In genomic region chr16:4926928-4927327, GRCh38 we compare ENCODE assay signal across 36 cellular contexts. TPM values are rescaled to one million over a fixed set of nuclear protein-coding genes. Genes with fewer than 3 reads are reported as not detected.
"Had no signal": no experiment of that assay in that cellular context is flagged by ENCODE, and none has a peak within 500 bp of the region (broad histone marks: within the 10 kb centered on the region; RNA-seq: fewer than 3 reads in every experiment).

No MANE protein-coding gene starts in this region.

- H3K4me3 Mint-ChIP-seq: activated CD8-positive, alpha-beta T cell treated with anti-CD3 and anti-CD28 coated beads for 36 hours; activated naive CD4-positive, alpha-beta T cell treated with anti-CD3 and anti-CD28 coated beads, Interleukin-2, amount 50 U/mL, for 24 hours; activated naive CD8-positive, alpha-beta T cell treated with anti-CD3 and anti-CD28 coated beads, Interleukin-2, amount 10 ng/mL, durations not matched to agents 7 days and 5 days; activated T-cell treated with anti-CD3 and anti-CD28 coated beads, Interleukin-2, amount 50 U/mL, for 72 hours; activated T-helper 17 cell treated with anti-CD3 and anti-CD28 coated beads, Interleukin-2, amount 50 U/mL, for 72 hours had no signal

- H3K9me3 ChIP-seq: adrenal gland, body of pancreas had no signal

- FAIRE-seq: astrocyte had no signal

- H3K4me1 Mint-ChIP-seq: activated naive CD4-positive, alpha-beta T cell treated with anti-CD3 and anti-CD28 coated beads, Interleukin-2, amount 50 U/mL, for 24 hours; activated naive CD8-positive, alpha-beta T cell treated with anti-CD3 and anti-CD28 coated beads, Interleukin-2, amount 10 ng/mL, durations not matched to agents 7 days and 5 days; activated T-helper 17 cell treated with anti-CD3 and anti-CD28 coated beads, Interleukin-2, amount 50 U/mL, for 72 hours had no signal

- H3K4me1 ChIP-seq: adrenal gland had no signal

- ATAC-seq: activated CD8-positive, alpha-beta T cell treated with anti-CD3 and anti-CD28 coated beads for 36 hours; activated T-cell treated with anti-CD3 and anti-CD28 coated beads, Interleukin-2, amount 50 U/mL, for 72 hours; activated T-helper 17 cell treated with anti-CD3 and anti-CD28 coated beads, Interleukin-2, amount 50 U/mL, for 72 hours; body of pancreas; PC-3 had no signal

- H3K27ac Mint-ChIP-seq: activated CD8-positive, alpha-beta T cell treated with anti-CD3 and anti-CD28 coated beads for 36 hours; activated naive CD4-positive, alpha-beta T cell treated with anti-CD3 and anti-CD28 coated beads, Interleukin-2, amount 50 U/mL, for 24 hours; activated naive CD8-positive, alpha-beta T cell treated with anti-CD3 and anti-CD28 coated beads, Interleukin-2, amount 10 ng/mL, durations not matched to agents 7 days and 5 days; activated T-cell treated with anti-CD3 and anti-CD28 coated beads, Interleukin-2, amount 50 U/mL, for 72 hours; activated T-helper 17 cell treated with anti-CD3 and anti-CD28 coated beads, Interleukin-2, amount 50 U/mL, for 72 hours had no signal

- H3K27me3 ChIP-seq: adrenal gland, body of pancreas, breast epithelium, Peyer's patch had no signal

- H3K27me3 Mint-ChIP-seq: activated CD8-positive, alpha-beta T cell treated with anti-CD3 and anti-CD28 coated beads for 36 hours had no signal

- H3K4me3 ChIP-seq: adrenal gland, body of pancreas, breast epithelium, Peyer's patch had no signal

- H3K36me3 Mint-ChIP-seq: activated naive CD8-positive, alpha-beta T cell treated with anti-CD3 and anti-CD28 coated beads, Interleukin-2, amount 10 ng/mL, durations not matched to agents 7 days and 5 days had no signal

- DNase-seq: activated CD4-positive, alpha-beta T cell treated with anti-CD3 and anti-CD28 coated beads for 1 hour; activated CD4-positive, alpha-beta T cell treated with anti-CD3 and anti-CD28 coated beads for 48 hours; activated CD4-positive, CD25-positive, alpha-beta regulatory T cell; activated CD8-positive, alpha-beta T cell treated with anti-CD3 and anti-CD28 coated beads for 36 hours; activated effector memory CD4-positive, alpha-beta T cell treated with anti-CD3 and anti-CD28 coated beads, Interleukin-2, amount 50 U/mL, for 16 hours; activated naive CD4-positive, alpha-beta T cell treated with Interleukin-2 at 50 U/mL for 16 hours; activated naive CD8-positive, alpha-beta T cell treated with anti-CD3 and anti-CD28 coated beads, Interleukin-2, amount 10 ng/mL, durations not matched to agents 7 days and 5 days; activated T-cell treated with anti-CD3 and anti-CD28 coated beads, Interleukin-2, amount 50 U/mL, for 1 hour; activated T-cell treated with anti-CD3 and anti-CD28 coated beads, Interleukin-2, amount 50 U/mL, for 72 hours; adrenal gland; body of pancreas; NCI-H1092 treated with DMSO at 0.1 percent for 48 hours; NCI-H1417; NCI-H146; NCI-H187; NCI-H2029 treated with DMSO at 0.1 percent for 48 hours; NCI-H2107; NCI-H2171; NCI-H510A; NCI-H526; NCI-H748 treated with DMSO at 0.1 percent for 48 hours; NK-92 treated with Interleukin-12 subunit alpha and Interleukin-12 subunit beta, amount 100 ng/mL, for 24 hours; PC-3; Peyer's patch; Right ventricle myocardium superior; RPMI8226; SW 1271; T-helper 1 cell; T-helper 2 cell; T-helper 9 cell; WERI-Rb-1 had no signal

- H3K36me3 ChIP-seq: adrenal gland, breast epithelium, Peyer's patch, WERI-Rb-1 had no signal

- H3K27ac ChIP-seq: adrenal gland, body of pancreas, Peyer's patch, WERI-Rb-1 had no signal

RNA-seq across cellular contexts. Expression of gene PPL, which starts 10.0 kb away (rescaled TPM):
- total RNA-seq: activated CD8-positive, alpha-beta memory T cell treated with anti-CD3 and anti-CD28 coated beads for 36 hours; activated naive CD8-positive, alpha-beta T cell treated with anti-CD3 and anti-CD28 coated beads, Interleukin-2, amount 10 ng/mL, durations not matched to agents 7 days and 5 days; activated T-helper 17 cell treated with anti-CD3 and anti-CD28 coated beads, Interleukin-2, amount 50 U/mL, for 72 hours had no signal

RNA-seq across cellular contexts. Expression of gene SEC14L5, which starts 31.2 kb away (rescaled TPM):
- total RNA-seq: activated CD8-positive, alpha-beta memory T cell treated with anti-CD3 and anti-CD28 coated beads for 36 hours; PC-3 had no signal
